Comparison of ENCODE assay signal across 12 cellular contexts in genomic region chr12:100184549-100184948, GRCh38.
"Had no signal": no experiment of that assay in that cellular context is flagged by ENCODE, and none has a peak within 500 bp of the region (broad histone marks: within the 10 kb centered on the region; RNA-seq: fewer than 3 reads in every experiment).

No MANE protein-coding gene starts in this region.

- H3K27me3 ChIP-seq: stomach, vagina had no signal

- H3K4me3 Mint-ChIP-seq: activated CD4-positive, alpha-beta memory T cell treated with anti-CD3 and anti-CD28 coated beads, Interleukin-2, amount 10 ng/mL, durations not matched to agents 7 days and 5 days; activated naive CD4-positive, alpha-beta T cell treated with anti-CD3 and anti-CD28 coated beads for 36 hours had no signal

- DNase-seq: activated CD4-positive, alpha-beta memory T cell treated with anti-CD3 and anti-CD28 coated beads, Interleukin-2, amount 10 ng/mL, durations not matched to agents 7 days and 5 days; activated CD4-positive, alpha-beta T cell treated with anti-CD3 and anti-CD28 coated beads for 1 hour; activated CD8-positive, alpha-beta memory T cell treated with anti-CD3 and anti-CD28 coated beads, Interleukin-2, amount 50 U/mL, for 4 hours; activated naive CD4-positive, alpha-beta T cell treated with anti-CD3 and anti-CD28 coated beads for 36 hours; central memory CD4-positive, alpha-beta T cell; cortex of kidney; effector CD8-positive, alpha-beta T cell; kidney glomerular epithelial cell; stimulated activated CD4-positive, alpha-beta T cell treated with anti-CD3 and anti-CD28 coated beads, Interleukin-15, amount 100 ng/mL, for 24 hours; stomach; T-helper 9 cell had no signal

- H3K27me3 Mint-ChIP-seq: activated CD4-positive, alpha-beta memory T cell treated with anti-CD3 and anti-CD28 coated beads, Interleukin-2, amount 10 ng/mL, durations not matched to agents 7 days and 5 days had no signal

- H3K9me3 Mint-ChIP-seq: activated CD4-positive, alpha-beta memory T cell treated with anti-CD3 and anti-CD28 coated beads, Interleukin-2, amount 10 ng/mL, durations not matched to agents 7 days and 5 days; activated naive CD4-positive, alpha-beta T cell treated with anti-CD3 and anti-CD28 coated beads for 36 hours had no signal

- H3K27ac Mint-ChIP-seq: activated CD4-positive, alpha-beta memory T cell treated with anti-CD3 and anti-CD28 coated beads, Interleukin-2, amount 10 ng/mL, durations not matched to agents 7 days and 5 days; activated naive CD4-positive, alpha-beta T cell treated with anti-CD3 and anti-CD28 coated beads for 36 hours had no signal

- H3K9me3 ChIP-seq: stomach, vagina had no signal

- H3K4me3 ChIP-seq: stomach had no signal

- H3K36me3 ChIP-seq: vagina had no signal
